ENCODE assay signal across 9 cellular contexts in the genomic region with DNA sequence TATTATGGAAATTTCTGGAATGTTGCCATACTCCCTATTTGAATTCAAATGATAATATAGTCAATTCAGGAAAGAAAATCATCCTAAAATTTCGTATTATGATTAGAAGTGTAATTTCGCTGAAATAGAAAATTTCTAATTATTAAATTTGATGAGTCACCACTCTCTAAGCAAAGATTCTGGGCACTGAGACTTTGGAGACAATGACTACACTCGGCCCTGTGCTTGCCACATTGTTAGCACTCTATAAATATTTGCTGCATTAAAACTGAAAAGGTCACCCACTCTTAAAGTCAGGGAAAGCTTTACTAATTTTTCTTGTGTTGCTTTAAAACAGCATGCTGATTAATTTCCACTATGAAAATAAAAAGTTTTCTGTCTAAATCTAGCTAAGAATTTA.
DNase-seq lines count a peak whose midpoint lies in the region; ATAC-seq and TF ChIP-seq lines count a peak whose summit lies in the region.
"Had no signal": no experiment of that assay in that cellular context is flagged by ENCODE, and none has a peak within 500 bp of the region (broad histone marks: within the 10 kb centered on the region; RNA-seq: fewer than 3 reads in every experiment).

No MANE protein-coding gene starts in this region.

- H3K36me3 Mint-ChIP-seq in memory B cell, result no peaks in the 10 kb centered on the region

- peaks cover 18% of the 10 kb centered on the region for H3F3A ChIP-seq in Loucy (ENCODE audit: low read depth)

- H4K20me1 ChIP-seq in Loucy (ENCODE audit: insufficient read depth, low read length, poor library complexity, severe bottlenecking), result no peaks in the 10 kb centered on the region

- peak; percentile 4 for ATAC-seq in GM18505 (IDR thresholded peaks at IDR 0.05; ENCODE audit: unreplicated experiment)
- peak; percentile 5 for ATAC-seq in GM21619 (IDR thresholded peaks at IDR 0.05; ENCODE audit: unreplicated experiment)
- ATAC-seq in memory B cell (ENCODE audit: low read depth), result peak; percentile 10

- peak overlapping the region; percentile 76 for H3K27ac Mint-ChIP-seq in memory B cell

- H3K4me2 ChIP-seq in Loucy (ENCODE audit: low read depth, low read length, poor library complexity, severe bottlenecking), result peak overlapping the region; percentile 79
- H3K4me2 ChIP-seq: hepatocyte had no signal

- in situ Hi-C loops in G401 (cut with HindIII; ENCODE audit: low sequenced_read_pairs), result no loop called here

- no peaks in the 10 kb centered on the region for H3K36me3 ChIP-seq in Loucy (ENCODE audit: insufficient read depth, low read length)

- peak overlapping the region; percentile 68 for H3K9ac ChIP-seq in Loucy (ENCODE audit: low read depth, low read length, poor library complexity, severe bottlenecking)

- DNase-seq in memory B cell (ENCODE audit: low spot score in 2 of 2) (no peak), NCI-H774 (lab: John Stamatoyannopoulos, UW) (no peak), NCI-H1092 (lab: John Stamatoyannopoulos, UW) (no peak), G401 (ENCODE audit: low spot score) (no peak)
- DNase-seq in stimulated activated CD4-positive, alpha-beta T cell treated with anti-CD3 and anti-CD28 coated beads, Interleukin-4, amount 100 ng/mL, for 1 hour, result no peak

- H3K4me1 ChIP-seq in Loucy (ENCODE audit: insufficient read depth, low read length, poor library complexity, severe bottlenecking), result peaks cover 72% of the 10 kb centered on the region

- H3K4me1 Mint-ChIP-seq in memory B cell, result peaks cover 22% of the 10 kb centered on the region

- no peak for TF ChIP-seq POLR2A in GM18505 (IDR thresholded peaks at IDR 0.05; ENCODE audit: borderline replicate concordance, extremely low read depth, insufficient read depth, insufficient read length)

- H3K9me2 ChIP-seq in Loucy (replicated peaks; ENCODE audit: low read depth, low read length), result no peaks in the 10 kb centered on the region

- H2AFZ ChIP-seq in Loucy (ENCODE audit: low read length), result no peak overlapping the region
- H2AFZ ChIP-seq: hepatocyte had no signal

- no peak for TF ChIP-seq CTCF in Loucy (conservative IDR thresholded peaks at IDR 0.05; ENCODE audit: low read length)

- peak overlapping the region; percentile 73 for H3K4me3 ChIP-seq in Loucy (ENCODE audit: low read length, poor library complexity, severe bottlenecking)
- H3K4me3 ChIP-seq: hepatocyte had no signal

- H3K4me3 Mint-ChIP-seq in memory B cell, result peak overlapping the region; percentile 68

- no peaks in the 10 kb centered on the region for H3K79me2 ChIP-seq in Loucy (ENCODE audit: insufficient read depth, low read length)
- H3K79me2 ChIP-seq: hepatocyte had no signal

- no peaks in the 10 kb centered on the region for H3K9me3 Mint-ChIP-seq in memory B cell

- H3K27me3 Mint-ChIP-seq in memory B cell, result no peaks in the 10 kb centered on the region

- H3K27me3 ChIP-seq in Loucy (ENCODE audit: insufficient read depth, low read length, poor library complexity, severe bottlenecking), result no peaks in the 10 kb centered on the region
- H3K27me3 ChIP-seq: hepatocyte had no signal

- no peaks in the 10 kb centered on the region for H3K9me3 ChIP-seq in Loucy (ENCODE audit: insufficient read depth, low read depth, low read length)
